In genomic region chr10:98308602-98309365, GRCh38 we compare ENCODE assay signal across 10 cellular contexts. TPM values are rescaled to one million over a fixed set of nuclear protein-coding genes. Genes with fewer than 3 reads are reported as not detected.
DNase-seq lines count a peak whose midpoint lies in the region; TF ChIP-seq lines count a peak whose summit lies in the region.
"Had no signal": no experiment of that assay in that cellular context is flagged by ENCODE, and none has a peak within 500 bp of the region (broad histone marks: within the 10 kb centered on the region; RNA-seq: fewer than 3 reads in every experiment).

No MANE protein-coding gene starts in this region.

- peak; percentile 21; the same call in 1 of the 2 replicates for TF ChIP-seq CTCF in WERI-Rb-1 (IDR thresholded peaks at IDR 0.05; ENCODE audit: low read depth, low read length)

- H3K9me3 ChIP-seq in WERI-Rb-1 (ENCODE audit: severe bottlenecking), result peaks cover 8% of the 10 kb centered on the region
- no peaks in the 10 kb centered on the region for H3K9me3 ChIP-seq in iPS-18a (ENCODE audit: control insufficient read depth, low read depth, low read length)
- no peaks in the 10 kb centered on the region for H3K9me3 ChIP-seq in skeletal muscle tissue (ENCODE audit: control insufficient read depth in 3 of 3, low read length in 3 of 3)
- H3K9me3 ChIP-seq: esophagus muscularis mucosa, tibial artery had no signal

- H3K36me3 ChIP-seq in WERI-Rb-1 (no peaks in the 10 kb centered on the region), iPS-18a (ENCODE audit: control insufficient read depth, low read depth, low read length) (no peaks in the 10 kb centered on the region), skeletal muscle tissue (ENCODE audit: control insufficient read depth in 3 of 3, insufficient read depth in 3 of 3, low read length in 3 of 3) (no peaks in the 10 kb centered on the region)
- H3K36me3 ChIP-seq: esophagus muscularis mucosa, tibial artery had no signal

- H3K4me3 ChIP-seq in WERI-Rb-1 (ENCODE audit: low read depth, low read length) (peak overlapping the region; percentile 39), iPS-18a (ENCODE audit: low read length) (peak overlapping the region; percentile 52), skeletal muscle tissue (ENCODE audit: low read length in 3 of 3) (peak overlapping the region; percentile 5 to 58 (median 16))

- H3K27ac ChIP-seq in WERI-Rb-1 (peak overlapping the region; percentile 67), iPS-18a (ENCODE audit: low read length) (no peak overlapping the region), skeletal muscle tissue (ENCODE audit: low read depth, low read length) (no peak overlapping the region)
- H3K27ac ChIP-seq: esophagus muscularis mucosa, tibial artery had no signal

- H3K9ac ChIP-seq in iPS-18a (ENCODE audit: low read length) (no peak overlapping the region), skeletal muscle tissue (ENCODE audit: low read depth in 1 of 3, low read length in 3 of 3) (peak overlapping the region in 1 of 3 donors; percentile 10)

- peak; percentile 10 for DNase-seq in NCI-H146 (lab: John Stamatoyannopoulos, UW)
- DNase-seq in NCI-H146 treated with DMSO at 0.1 percent for 48 hours (lab: John Stamatoyannopoulos, UW; ENCODE audit: unreplicated experiment), result no peak
- peak; percentile 66 for DNase-seq in WERI-Rb-1
- no peak for DNase-seq in dedifferentiated amniotic fluid mesenchymal stem cell (ENCODE audit: extremely low spot score)
- no peak for DNase-seq in NCI-H2081 (lab: John Stamatoyannopoulos, UW)
- no peak for DNase-seq in stimulated activated CD4-positive, alpha-beta T cell treated with anti-CD3 and anti-CD28 coated beads, Interleukin-1b, Interleukin-23, amount 100 ng/mL, for 48 hours

- H3K4me1 ChIP-seq in iPS-18a (ENCODE audit: control insufficient read depth, low read depth, low read length), result peaks cover 5% of the 10 kb centered on the region
- H3K4me1 ChIP-seq in skeletal muscle tissue (ENCODE audit: control insufficient read depth in 3 of 3, insufficient read depth in 3 of 3, low read length in 3 of 3), result peaks cover 3 to 25% (median 22%) of the 10 kb centered on the region in 3 donors

- H3K27me3 ChIP-seq in WERI-Rb-1 (ENCODE audit: insufficient read depth, low read depth, severe bottlenecking) (no peaks in the 10 kb centered on the region), iPS-18a (ENCODE audit: control insufficient read depth, insufficient read depth, low read length) (no peaks in the 10 kb centered on the region), skeletal muscle tissue (ENCODE audit: control insufficient read depth in 3 of 3, insufficient read depth in 3 of 3, low read length in 3 of 3) (peaks cover 0 to 6% (median under 1%) of the 10 kb centered on the region in 3 donors)
- H3K27me3 ChIP-seq: esophagus muscularis mucosa had no signal

RNA-seq across cellular contexts. Expression of gene LOXL4, which starts 40.8 kb away (rescaled TPM):
- total RNA-seq in skeletal muscle tissue, result 4.2 TPM

Comparison
In these comparisons a context has a peak if more than half of its experiments do, and no peak if none do; other contexts are left out.
1. DNase-seq: peak in NCI-H146 (single experiment) and WERI-Rb-1 (single experiment); none in NCI-H146 treated with DMSO at 0.1 percent for 48 hours (single experiment), dedifferentiated amniotic fluid mesenchymal stem cell (single experiment), NCI-H2081 (0 of 2) and stimulated activated CD4-positive, alpha-beta T cell treated with anti-CD3 and anti-CD28 coated beads, Interleukin-1b, Interleukin-23, amount 100 ng/mL, for 48 hours (single experiment).
2. Peak in every context shown above with its lines, with median percentiles within 50 percentile points of each other: H3K4me3 ChIP-seq.